In genomic region chr18:7871560-7872456, GRCh38 we compare ENCODE assay signal across 15 cellular contexts.
A peak's percentile ranks its signal among the peaks of the same experiment; 100 is the strongest.
DNase-seq lines count a peak whose midpoint lies in the region; ATAC-seq and TF ChIP-seq lines count a peak whose summit lies in the region.
"Had no signal": no experiment of that assay in that cellular context is flagged by ENCODE, and none has a peak within 500 bp of the region (broad histone marks: within the 10 kb centered on the region; RNA-seq: fewer than 3 reads in every experiment).

No MANE protein-coding gene starts in this region.

- peak; percentile 91 for DNase-seq in MCF 10A (ENCODE audit: unreplicated experiment)
- DNase-seq in breast epithelium (ENCODE audit: low spot score in 2 of 2) = no peak
- DNase-seq in mammary epithelial cell = peak; percentile 80
- DNase-seq in right lobe of liver = no peak
- DNase-seq in ureter (ENCODE audit: low spot score) = peak; percentile 45
- no peak for DNase-seq in KG1 (lab: John Stamatoyannopoulos, UW)
- DNase-seq: activated CD4-positive, alpha-beta memory T cell treated with anti-CD3 and anti-CD28 coated beads, Interleukin-2, amount 10 ng/mL, durations not matched to agents 7 days and 5 days; CD8-positive, alpha-beta memory T cell; GF-D8; NCI-H1092 had no signal

- peak overlapping the region; percentile 96 for H3K27ac Mint-ChIP-seq in MCF 10A (ENCODE audit: low read depth, unreplicated experiment)
- H3K27ac Mint-ChIP-seq: activated CD4-positive, alpha-beta memory T cell treated with anti-CD3 and anti-CD28 coated beads, Interleukin-2, amount 10 ng/mL, durations not matched to agents 7 days and 5 days; activated T-helper 17 cell treated with anti-CD3 and anti-CD28 coated beads, Interleukin-2, amount 50 U/mL, for 72 hours; CD8-positive, alpha-beta memory T cell; dendritic cell treated with granulocyte-macrophage colony-stimulating factor and Interleukin-4, amounts not matched to agents 40 ng/mL and 50 ng/mL, for 4 days; IgD-negative memory B cell had no signal

- H3K9me3 ChIP-seq in breast epithelium (peaks cover 0 to 3% of the 10 kb centered on the region in 2 donors), mammary epithelial cell (replicated peaks; ENCODE audit: insufficient read depth, low read length) (no peaks in the 10 kb centered on the region), right lobe of liver (no peaks in the 10 kb centered on the region)

- TF ChIP-seq POLR2A in breast epithelium (IDR thresholded peaks at IDR 0.05) = no peak
- TF ChIP-seq POLR2A in right lobe of liver (IDR thresholded peaks at IDR 0.05) = no peak

- H3K4me1 ChIP-seq in breast epithelium (no peaks in the 10 kb centered on the region), mammary epithelial cell (ENCODE audit: insufficient read depth, low read length) (peaks cover 24% of the 10 kb centered on the region), right lobe of liver (peaks cover 0 to 10% (median 0%) of the 10 kb centered on the region in 4 donors)

- H2AFZ ChIP-seq in mammary epithelial cell (ENCODE audit: low read depth, low read length) = peak overlapping the region; percentile 73

- H3K4me1 Mint-ChIP-seq in MCF 10A (ENCODE audit: insufficient read depth, unreplicated experiment) = peaks cover 38% of the 10 kb centered on the region
- H3K4me1 Mint-ChIP-seq: activated CD4-positive, alpha-beta memory T cell treated with anti-CD3 and anti-CD28 coated beads, Interleukin-2, amount 10 ng/mL, durations not matched to agents 7 days and 5 days; activated T-helper 17 cell treated with anti-CD3 and anti-CD28 coated beads, Interleukin-2, amount 50 U/mL, for 72 hours; CD8-positive, alpha-beta memory T cell; IgD-negative memory B cell had no signal

- no peak overlapping the region for H3K4me3 ChIP-seq in breast epithelium
- H3K4me3 ChIP-seq in mammary epithelial cell (replicated peaks in 1 of 3; ENCODE audit: insufficient read depth in 1 of 3, low read depth in 2 of 3, low read length in 3 of 3) = no peak overlapping the region
- H3K4me3 ChIP-seq in right lobe of liver = no peak overlapping the region

- no peaks in the 10 kb centered on the region for H3K27me3 Mint-ChIP-seq in MCF 10A (ENCODE audit: insufficient read depth, unreplicated experiment)
- H3K27me3 Mint-ChIP-seq: activated CD4-positive, alpha-beta memory T cell treated with anti-CD3 and anti-CD28 coated beads, Interleukin-2, amount 10 ng/mL, durations not matched to agents 7 days and 5 days; activated T-helper 17 cell treated with anti-CD3 and anti-CD28 coated beads, Interleukin-2, amount 50 U/mL, for 72 hours; CD8-positive, alpha-beta memory T cell; dendritic cell treated with granulocyte-macrophage colony-stimulating factor and Interleukin-4, amounts not matched to agents 40 ng/mL and 50 ng/mL, for 4 days; IgD-negative memory B cell had no signal

- H3K9ac ChIP-seq in mammary epithelial cell (ENCODE audit: insufficient read depth, low read length) = peak overlapping the region; percentile 46

- 41% methylated on average over 3 of the region's 4 CpGs for WGBS in mammary epithelial cell (ENCODE audit: low coverage, missing lambda C conversion rate)
- 43% methylated on average over 4 of the region's 4 CpGs for WGBS in right lobe of liver (ENCODE audit: insufficient coverage, low coverage, low lambda C conversion rate, missing lambda C conversion rate)

- no peaks in the 10 kb centered on the region for H3K36me3 ChIP-seq in breast epithelium
- no peaks in the 10 kb centered on the region for H3K36me3 ChIP-seq in mammary epithelial cell (ENCODE audit: insufficient read depth, low read length)
- no peaks in the 10 kb centered on the region for H3K36me3 ChIP-seq in right lobe of liver

- POLR2A ChIA-PET in MCF 10A (lab: Yijun Ruan, JAX) = interaction anchor here (0.7 to 3.6 kb wide), 26 partner anchors 9 to 599 kb away, joined by 3 to 19 read pairs (median 4); partner anchors contain the start of gene PTPRM

- H3K79me2 ChIP-seq in mammary epithelial cell (ENCODE audit: insufficient read depth, low read length) = peaks cover 8% of the 10 kb centered on the region

- H3K36me3 Mint-ChIP-seq in MCF 10A (ENCODE audit: insufficient read depth, unreplicated experiment) = peaks cover 5% of the 10 kb centered on the region

- peaks cover 14% of the 10 kb centered on the region for H3K9me3 Mint-ChIP-seq in MCF 10A (ENCODE audit: unreplicated experiment)

- ATAC-seq in right lobe of liver (peak in 3 of 4 donors; percentile 58 to 72 (median 61)), HG02759 (IDR thresholded peaks at IDR 0.05; ENCODE audit: unreplicated experiment) (no peak), HG03354 (IDR thresholded peaks at IDR 0.05; ENCODE audit: poor library complexity, severe bottlenecking, unreplicated experiment) (no peak)
- ATAC-seq: activated T-helper 17 cell treated with anti-CD3 and anti-CD28 coated beads, Interleukin-2, amount 50 U/mL, for 72 hours had no signal

- peak overlapping the region; percentile 62 for H3K4me3 Mint-ChIP-seq in MCF 10A (ENCODE audit: unreplicated experiment)
- H3K4me3 Mint-ChIP-seq: activated CD4-positive, alpha-beta memory T cell treated with anti-CD3 and anti-CD28 coated beads, Interleukin-2, amount 10 ng/mL, durations not matched to agents 7 days and 5 days; activated T-helper 17 cell treated with anti-CD3 and anti-CD28 coated beads, Interleukin-2, amount 50 U/mL, for 72 hours; CD8-positive, alpha-beta memory T cell; dendritic cell treated with granulocyte-macrophage colony-stimulating factor and Interleukin-4, amounts not matched to agents 40 ng/mL and 50 ng/mL, for 4 days; IgD-negative memory B cell had no signal

- H3K27me3 ChIP-seq in breast epithelium (no peaks in the 10 kb centered on the region), mammary epithelial cell (ENCODE audit: insufficient read depth, low read length) (no peaks in the 10 kb centered on the region), right lobe of liver (no peaks in the 10 kb centered on the region)

- dilution Hi-C loops in mammary epithelial cell (cut with HindIII; ENCODE audit: low sequenced_read_pairs) = no loop called here

- in situ Hi-C loops in mammary epithelial cell (cut with MboI; ENCODE audit: low sequenced_read_pairs in 2 of 2) = no loop called here

- BruUV-seq in MCF 10A (replicated peaks; lab: Mats Ljungman, UMichigan) (TSS peak; percentile 62), mammary epithelial cell (replicated peaks; lab: Mats Ljungman, UMichigan) (TSS peak; percentile 79)

- CTCF ChIA-PET in MCF 10A (lab: Yijun Ruan, JAX) = interaction anchor here (0.6 to 3.7 kb wide), 7 partner anchors 14 to 166 kb away, joined by 3 to 25 read pairs (median 6); no protein-coding TSS in a partner anchor
- CTCF ChIA-PET in mammary epithelial cell (lab: Charles Lee; ENCODE audit: low non-redundant PET) = interaction anchor here (0.6 kb wide), 1 partner anchor 244 kb away, joined by 3 read pairs; no protein-coding TSS in a partner anchor

- H3K4me2 ChIP-seq in mammary epithelial cell (ENCODE audit: insufficient read depth, low read depth, low read length) = peak overlapping the region; percentile 59

- TF ChIP-seq CTCF in MCF 10A (IDR thresholded peaks at IDR 0.05; ENCODE audit: unreplicated experiment) (no peak), breast epithelium (IDR thresholded peaks at IDR 0.05) (no peak), mammary epithelial cell (conservative IDR thresholded peaks at IDR 0.05 in 1 of 2, IDR thresholded peaks at IDR 0.05 in 1 of 2; ENCODE audit: extremely low read depth in 1 of 2, insufficient read depth in 1 of 2, low read depth in 1 of 2, low read length in 2 of 2) (no peak), right lobe of liver (IDR thresholded peaks at IDR 0.05) (no peak)

- no peaks in the 10 kb centered on the region for H4K20me1 ChIP-seq in mammary epithelial cell (ENCODE audit: insufficient read depth, low read length)

- intact Hi-C loops in MCF 10A (cut with micrococcal nuclease) (loop anchor here (2.0 to 10.0 kb wide), 8 partner anchors 50 to 600 kb away; partner anchors contain the start of gene PTPRM), breast epithelium (cut with DNase I; ENCODE audit: low total_unique reads) (no loop called here), mammary epithelial cell (cut with micrococcal nuclease) (loop anchor here (2.0 to 5.0 kb wide), 3 partner anchors 15 to 305 kb away; partner anchors contain the start of gene PTPRM), right lobe of liver (cut with DNase I) (no loop called here)

- H3K27ac ChIP-seq in breast epithelium (no peak overlapping the region), mammary epithelial cell (ENCODE audit: insufficient read depth, low read depth, low read length) (peak overlapping the region; percentile 91), right lobe of liver (no peak overlapping the region)

Comparison
In these comparisons a context has a peak if more than half of its experiments do, and no peak if none do; other contexts are left out.
1. DNase-seq: peak in MCF 10A (single experiment), mammary epithelial cell (single experiment) and ureter (single experiment); none in breast epithelium (0 of 2), right lobe of liver (0 of 3) and KG1 (single experiment).
2. intact Hi-C loops: an anchor here in MCF 10A (2.0 to 10.0 kb wide) and mammary epithelial cell (2.0 to 5.0 kb wide); none called in breast epithelium and right lobe of liver.
3. ATAC-seq: peak in right lobe of liver (3 of 4); none in HG02759 (single experiment) and HG03354 (single experiment).